ENCODE assay signal across 1 cellular context in the genomic region with DNA sequence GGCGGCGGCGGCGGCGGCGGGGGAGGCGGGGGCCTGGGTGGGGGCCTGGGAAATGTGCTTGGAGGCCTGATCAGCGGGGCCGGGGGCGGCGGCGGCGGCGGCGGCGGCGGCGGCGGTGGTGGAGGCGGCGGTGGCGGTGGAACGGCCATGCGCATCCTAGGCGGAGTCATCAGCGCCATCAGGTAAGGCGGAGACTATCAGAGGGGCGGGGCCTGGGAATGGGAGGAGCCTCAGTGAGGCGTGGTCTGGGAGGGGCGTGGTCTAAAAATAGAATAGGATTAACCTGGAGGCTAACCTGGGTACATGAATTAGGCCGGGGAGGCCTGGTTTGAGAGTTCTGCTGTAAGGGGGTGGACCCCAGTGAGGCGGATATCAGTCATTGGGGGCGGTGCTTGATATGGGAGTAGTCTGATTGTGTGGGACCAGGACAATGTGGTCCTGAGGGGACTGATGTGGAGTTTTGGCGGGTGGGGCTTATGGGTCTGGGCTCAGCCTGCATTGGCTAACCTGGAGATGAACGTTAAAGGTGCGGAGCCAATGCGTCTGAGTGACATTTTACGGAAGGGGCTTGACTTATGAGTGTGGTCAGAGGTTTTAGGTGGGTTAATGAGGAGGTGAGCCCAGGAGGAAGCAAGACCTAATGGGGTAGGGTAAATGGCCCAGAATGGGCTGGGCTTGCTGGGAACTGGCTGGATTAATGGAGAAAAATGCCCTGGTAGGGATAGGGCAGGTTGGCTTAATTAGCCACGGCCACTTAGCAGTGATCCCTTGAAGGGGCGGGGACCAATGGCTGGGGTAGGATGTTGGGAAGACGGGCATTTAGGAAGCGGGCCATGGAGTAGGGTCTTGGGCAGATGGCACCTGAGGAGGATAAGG.
TF ChIP-seq lines count a peak whose summit lies in the region.

No MANE protein-coding gene starts in this region.

TF ChIP-seq in SK-N-SH treated with all-trans-retinoic acid at 6 μM for 48 hours, 23 proteins besides CTCF, POLR2A, EP300 and RAD21 (continued from another document):
- TF ChIP-seq, protein P1, sequence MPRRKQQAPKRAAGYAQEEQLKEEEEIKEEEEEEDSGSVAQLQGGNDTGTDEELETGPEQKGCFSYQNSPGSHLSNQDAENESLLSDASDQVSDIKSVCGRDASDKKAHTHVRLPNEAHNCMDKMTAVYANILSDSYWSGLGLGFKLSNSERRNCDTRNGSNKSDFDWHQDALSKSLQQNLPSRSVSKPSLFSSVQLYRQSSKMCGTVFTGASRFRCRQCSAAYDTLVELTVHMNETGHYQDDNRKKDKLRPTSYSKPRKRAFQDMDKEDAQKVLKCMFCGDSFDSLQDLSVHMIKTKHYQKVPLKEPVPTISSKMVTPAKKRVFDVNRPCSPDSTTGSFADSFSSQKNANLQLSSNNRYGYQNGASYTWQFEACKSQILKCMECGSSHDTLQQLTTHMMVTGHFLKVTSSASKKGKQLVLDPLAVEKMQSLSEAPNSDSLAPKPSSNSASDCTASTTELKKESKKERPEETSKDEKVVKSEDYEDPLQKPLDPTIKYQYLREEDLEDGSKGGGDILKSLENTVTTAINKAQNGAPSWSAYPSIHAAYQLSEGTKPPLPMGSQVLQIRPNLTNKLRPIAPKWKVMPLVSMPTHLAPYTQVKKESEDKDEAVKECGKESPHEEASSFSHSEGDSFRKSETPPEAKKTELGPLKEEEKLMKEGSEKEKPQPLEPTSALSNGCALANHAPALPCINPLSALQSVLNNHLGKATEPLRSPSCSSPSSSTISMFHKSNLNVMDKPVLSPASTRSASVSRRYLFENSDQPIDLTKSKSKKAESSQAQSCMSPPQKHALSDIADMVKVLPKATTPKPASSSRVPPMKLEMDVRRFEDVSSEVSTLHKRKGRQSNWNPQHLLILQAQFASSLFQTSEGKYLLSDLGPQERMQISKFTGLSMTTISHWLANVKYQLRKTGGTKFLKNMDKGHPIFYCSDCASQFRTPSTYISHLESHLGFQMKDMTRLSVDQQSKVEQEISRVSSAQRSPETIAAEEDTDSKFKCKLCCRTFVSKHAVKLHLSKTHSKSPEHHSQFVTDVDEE (CRISPR knock-in tag; IDR thresholded peaks at IDR 0.05), result no peak
- TF ChIP-seq ARNTL (CRISPR knock-in tag; IDR thresholded peaks at IDR 0.05; ENCODE audit: borderline replicate concordance, low read depth), result no peak
